Comparison of ENCODE assay signal across 1 cellular context in genomic region chr20:35664544-35665206, GRCh38.
TF ChIP-seq lines count a peak whose summit lies in the region.

TSS of gene CPNE1 (minus strand) at chr20:35664900. CDS start at chr20:35632923, 31,977 bp downstream.
TSS of gene RBM12 (minus strand) at chr20:35664900. CDS start at chr20:35655322, 9,578 bp downstream.

TF ChIP-seq in HepG2, 621 proteins besides CTCF, POLR2A, EP300 and RAD21 (continued from another document and continues in another):
- TF ChIP-seq ZNF281 (CRISPR knock-in tag; IDR thresholded peaks at IDR 0.05; ENCODE audit: borderline replicate concordance) (peak; percentile 87; the same call in 1 of the 2 replicates), ZNF850 (CRISPR knock-in tag; conservative IDR thresholded peaks at IDR 0.05) (peak; percentile 86; the same call in 1 of the 2 replicates), ZSCAN9 (CRISPR knock-in tag; IDR thresholded peaks at IDR 0.05; ENCODE audit: borderline replicate concordance) (peak; percentile 99), ZNF253 (CRISPR knock-in tag; IDR thresholded peaks at IDR 0.05; ENCODE audit: borderline replicate concordance) (peak; percentile 91; the same call in 1 of the 2 replicates), TCF12 (IDR thresholded peaks at IDR 0.05) (no peak), TCF12 (CRISPR knock-in tag; IDR thresholded peaks at IDR 0.05) (peak; percentile 22; the same call in 1 of the 2 replicates), PATZ1 (CRISPR knock-in tag; IDR thresholded peaks at IDR 0.05) (peak; percentile 83), KDM5A (IDR thresholded peaks at IDR 0.05; ENCODE audit: borderline replicate concordance, low read length) (peak; percentile 72; the same call in 1 of the 2 replicates), ZKSCAN1 (IDR thresholded peaks at IDR 0.05; ENCODE audit: low read length) (0 out of 2 replicates have a peak, but pooled peaks have one; percentile 30), NONO (IDR thresholded peaks at IDR 0.05) (no peak), NONO (CRISPR knock-in tag; conservative IDR thresholded peaks at IDR 0.05) (peak; percentile 99), SRSF1 (optimal IDR thresholded peaks at IDR 0.05; ENCODE audit: low read depth, low read length) (peak; percentile 98), FOXO1 (CRISPR knock-in tag; IDR thresholded peaks at IDR 0.05) (peak; percentile 80; the same call in 1 of the 2 replicates), ZNF598 (CRISPR knock-in tag; IDR thresholded peaks at IDR 0.05; ENCODE audit: borderline replicate concordance) (peak; percentile 100), TCF7 (IDR thresholded peaks at IDR 0.05; ENCODE audit: low read depth) (no peak), ZKSCAN8 (CRISPR knock-in tag; IDR thresholded peaks at IDR 0.05; ENCODE audit: borderline replicate concordance) (peak; percentile 84; the same call in 1 of the 2 replicates), ZNF276 (CRISPR knock-in tag; IDR thresholded peaks at IDR 0.05; ENCODE audit: low read depth) (peak; percentile 93), ZNF207 (IDR thresholded peaks at IDR 0.05; ENCODE audit: borderline replicate concordance) (no peak), AFF4 (CRISPR knock-in tag; IDR thresholded peaks at IDR 0.05) (peak; percentile 60; the same call in 1 of the 2 replicates), ISX (CRISPR knock-in tag; conservative IDR thresholded peaks at IDR 0.05) (no peak), MNT (IDR thresholded peaks at IDR 0.05) (peak; percentile 26; the same call in 1 of the 2 replicates), ZBTB26 (CRISPR knock-in tag; IDR thresholded peaks at IDR 0.05; ENCODE audit: borderline replicate concordance) (peak; percentile 75; the same call in 1 of the 2 replicates), ZNF710 (CRISPR knock-in tag; IDR thresholded peaks at IDR 0.05; ENCODE audit: borderline replicate concordance) (peak; percentile 71), MIER2 (CRISPR knock-in tag; IDR thresholded peaks at IDR 0.05) (no peak; the same call in 1 of the 2 replicates), ZNF414 (CRISPR knock-in tag; IDR thresholded peaks at IDR 0.05) (peak; percentile 93; the same call in 1 of the 2 replicates), NFYC (CRISPR knock-in tag; IDR thresholded peaks at IDR 0.05) (no peak; the same call in 1 of the 2 replicates), ZNF501 (CRISPR knock-in tag; IDR thresholded peaks at IDR 0.05) (peak; percentile 100), TFAP4 (IDR thresholded peaks at IDR 0.05; ENCODE audit: borderline replicate concordance, low read depth) (no peak), ZSCAN29 (CRISPR knock-in tag; conservative IDR thresholded peaks at IDR 0.05) (peak; percentile 98), MEIS1 (CRISPR knock-in tag; IDR thresholded peaks at IDR 0.05; ENCODE audit: borderline replicate concordance) (peak; percentile 98), BRF2 (CRISPR knock-in tag; IDR thresholded peaks at IDR 0.05) (peak; percentile 99), SMAD1 (CRISPR knock-in tag; IDR thresholded peaks at IDR 0.05; ENCODE audit: borderline replicate concordance, low read depth) (peak; percentile 99), THAP8 (CRISPR knock-in tag; IDR thresholded peaks at IDR 0.05; ENCODE audit: borderline replicate concordance) (0 out of 2 replicates have a peak, but pooled peaks have one; percentile 96), JARID2 (CRISPR knock-in tag; IDR thresholded peaks at IDR 0.05; ENCODE audit: insufficient replicate concordance) (peak; percentile 97), ZNF496 (CRISPR knock-in tag; IDR thresholded peaks at IDR 0.05; ENCODE audit: insufficient replicate concordance) (no peak), ZNF674 (CRISPR knock-in tag; IDR thresholded peaks at IDR 0.05; ENCODE audit: low read depth) (0 out of 2 replicates have a peak, but pooled peaks have one; percentile 7)
